ENCODE assay signal across 15 cellular contexts in genomic region chr4:39642885-39643550, GRCh38.
"Had no signal": no experiment of that assay in that cellular context is flagged by ENCODE, and none has a peak within 500 bp of the region (broad histone marks: within the 10 kb centered on the region; RNA-seq: fewer than 3 reads in every experiment).

No MANE protein-coding gene starts in this region.

- H3K9me3 Mint-ChIP-seq: naive thymus-derived CD4-positive, alpha-beta T cell; stimulated activated effector memory CD8-positive, alpha-beta T cell treated with anti-CD3 and anti-CD28 coated beads, Interleukin-12 subunit alpha, Interleukin-12 subunit beta, amount 100 ng/mL, for 72 hours had no signal

- H3K27ac Mint-ChIP-seq: activated naive CD8-positive, alpha-beta T cell; naive thymus-derived CD4-positive, alpha-beta T cell; stimulated activated effector memory CD8-positive, alpha-beta T cell treated with anti-CD3 and anti-CD28 coated beads, Interleukin-12 subunit alpha, Interleukin-12 subunit beta, amount 100 ng/mL, for 72 hours; T-helper 17 cell had no signal

- H3K36me3 Mint-ChIP-seq: activated naive CD8-positive, alpha-beta T cell; naive thymus-derived CD4-positive, alpha-beta T cell had no signal

- H3K4me3 Mint-ChIP-seq: activated naive CD8-positive, alpha-beta T cell; naive thymus-derived CD4-positive, alpha-beta T cell; stimulated activated effector memory CD8-positive, alpha-beta T cell treated with anti-CD3 and anti-CD28 coated beads, Interleukin-12 subunit alpha, Interleukin-12 subunit beta, amount 100 ng/mL, for 72 hours; T-helper 17 cell had no signal

- H3K9me3 ChIP-seq: colonic mucosa, neutrophil, tibial artery, vagina had no signal

- DNase-seq: activated gamma-delta T cell; activated T-cell treated with anti-CD3 and anti-CD28 coated beads, Interleukin-2, amount 50 U/mL, for 48 hours; aorta; colonic mucosa; hypothalamus; left cardiac atrium; naive thymus-derived CD4-positive, alpha-beta T cell; posterior cingulate gyrus; right cardiac atrium; T-helper 17 cell; tibial artery had no signal

- ATAC-seq: left cardiac atrium; naive thymus-derived CD4-positive, alpha-beta T cell; right cardiac atrium; stimulated activated effector memory CD8-positive, alpha-beta T cell treated with anti-CD3 and anti-CD28 coated beads, Interleukin-12 subunit alpha, Interleukin-12 subunit beta, amount 100 ng/mL, for 72 hours; T-helper 17 cell had no signal

- H3K27me3 Mint-ChIP-seq: activated naive CD8-positive, alpha-beta T cell; T-helper 17 cell had no signal

- H3K27me3 ChIP-seq: colonic mucosa, neutrophil, tibial artery, vagina had no signal

- H3K36me3 ChIP-seq: colonic mucosa, neutrophil, tibial artery, vagina had no signal

- H3K27ac ChIP-seq: colonic mucosa, neutrophil, tibial artery, vagina had no signal

- H3K4me3 ChIP-seq: colonic mucosa, tibial artery, vagina had no signal
